9 cellular contexts compared by ENCODE assay signal in the genomic region with DNA sequence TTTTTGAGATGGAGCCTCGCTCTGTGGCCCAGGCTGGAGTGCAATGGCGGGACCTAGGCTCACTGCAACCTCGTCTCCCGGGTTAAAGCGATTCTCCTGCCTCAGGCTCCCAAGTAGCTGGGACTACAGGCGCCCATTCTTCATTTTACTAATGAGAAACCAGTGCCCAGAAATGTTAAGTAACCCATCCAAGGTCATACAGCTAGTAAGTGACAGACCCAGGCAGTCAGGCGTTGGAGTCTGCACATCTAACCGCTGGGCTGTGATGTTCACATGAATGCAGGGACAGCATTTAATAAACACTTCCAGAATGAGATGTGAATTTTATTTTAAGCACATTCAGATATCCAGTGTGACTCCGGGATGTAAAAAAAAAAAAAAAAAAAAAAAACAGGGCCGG. TPM values are rescaled to one million over a fixed set of nuclear protein-coding genes. Genes with fewer than 3 reads are reported as not detected.
A peak's percentile ranks its signal among the peaks of the same experiment; 100 is the strongest.
DNase-seq lines count a peak whose midpoint lies in the region; TF ChIP-seq lines count a peak whose summit lies in the region.
"Had no signal": no experiment of that assay in that cellular context is flagged by ENCODE, and none has a peak within 500 bp of the region (broad histone marks: within the 10 kb centered on the region; RNA-seq: fewer than 3 reads in every experiment).

No MANE protein-coding gene starts in this region.

- H3K4me3 ChIP-seq in Caco-2 (ENCODE audit: low read depth, low read length), result peak overlapping the region; percentile 86
- peak overlapping the region; percentile 94 for H3K4me3 ChIP-seq in LNCaP clone FGC (ENCODE audit: low read depth, low read length)
- H3K4me3 ChIP-seq in colonic mucosa, result peak overlapping the region; percentile 69
- H3K4me3 ChIP-seq in neuron (ENCODE audit: low read length), result no peak overlapping the region

- POLR2A ChIA-PET in Caco-2 (lab: Charles Lee), result no interaction called here

- H2AFZ ChIP-seq in neuron (ENCODE audit: low read depth, low read length), result peak overlapping the region; percentile 64

- H3K9ac ChIP-seq in colonic mucosa (ENCODE audit: low read depth in 2 of 2, low read length in 2 of 2), result no peak overlapping the region

- H3K4me1 ChIP-seq in Caco-2 (peaks cover 9% of the 10 kb centered on the region), colonic mucosa (peaks cover 15% of the 10 kb centered on the region), neuron (ENCODE audit: insufficient read depth, low read length) (peaks cover 16% of the 10 kb centered on the region)

- no peaks in the 10 kb centered on the region for H3K9me3 Mint-ChIP-seq in Caco-2 (ENCODE audit: unreplicated experiment)

- H3K4me3 Mint-ChIP-seq in Caco-2 (ENCODE audit: unreplicated experiment), result peak overlapping the region; percentile 95

- peak overlapping the region; percentile 85 for H3K27ac ChIP-seq in colonic mucosa

- BruUV-seq in Caco-2 (replicated peaks; lab: Mats Ljungman, UMichigan), result no TSS peak

- H3K27me3 ChIP-seq in Caco-2 (replicated peaks; ENCODE audit: control insufficient read depth, insufficient read depth, low read length), result no peaks in the 10 kb centered on the region
- no peaks in the 10 kb centered on the region for H3K27me3 ChIP-seq in colonic mucosa
- no peaks in the 10 kb centered on the region for H3K27me3 ChIP-seq in neuron (ENCODE audit: insufficient read depth, low read length)

- H3K27ac Mint-ChIP-seq in Caco-2 (ENCODE audit: unreplicated experiment), result no peak overlapping the region

- DNase-seq in Caco-2 (no peak), LNCaP clone FGC (ENCODE audit: low read depth) (no peak), colonic mucosa (no peak), NCI-H128 (lab: John Stamatoyannopoulos, UW; ENCODE audit: unreplicated experiment) (no peak), SIG-M5 treated with dmso at 0.1 percent for 504 hours (lab: John Stamatoyannopoulos, UW; ENCODE audit: unreplicated experiment) (no peak), midbrain (lab: John Stamatoyannopoulos, UW) (no peak), putamen (ENCODE audit: low spot score) (no peak)
- DNase-seq: stimulated activated CD4-positive, alpha-beta T cell treated with anti-CD3 and anti-CD28 coated beads, Interleukin-2, amount 100 ng/mL, for 24 hours had no signal

- peaks cover 13% of the 10 kb centered on the region for H3K4me1 Mint-ChIP-seq in Caco-2 (ENCODE audit: low read depth, unreplicated experiment)

- H3K36me3 ChIP-seq in Caco-2 (ENCODE audit: control insufficient read depth, insufficient read depth, low read length), result no peaks in the 10 kb centered on the region
- H3K36me3 ChIP-seq in colonic mucosa, result no peaks in the 10 kb centered on the region
- peaks cover 4% of the 10 kb centered on the region for H3K36me3 ChIP-seq in neuron (ENCODE audit: insufficient read depth, low read length)

- no peaks in the 10 kb centered on the region for H3K27me3 Mint-ChIP-seq in Caco-2 (ENCODE audit: insufficient read depth, unreplicated experiment)

- TF ChIP-seq CTCF in Caco-2 (IDR thresholded peaks at IDR 0.05; ENCODE audit: insufficient read depth in 1 of 2, low read depth in 1 of 2, low read length in 1 of 2, severe bottlenecking in 1 of 2, unreplicated experiment in 1 of 2), result no peak
- TF ChIP-seq CTCF in LNCaP clone FGC (IDR thresholded peaks at IDR 0.05; ENCODE audit: control insufficient read depth, extremely low read depth, insufficient read depth), result no peak
- no peak for TF ChIP-seq CTCF in colonic mucosa (IDR thresholded peaks at IDR 0.05)

- peaks cover 16% of the 10 kb centered on the region for H3K36me3 Mint-ChIP-seq in Caco-2 (ENCODE audit: insufficient read depth, unreplicated experiment)

- no peaks in the 10 kb centered on the region for H3K9me3 ChIP-seq in Caco-2
- H3K9me3 ChIP-seq in colonic mucosa, result no peaks in the 10 kb centered on the region
- H3K9me3 ChIP-seq in neuron (ENCODE audit: low read length), result peaks cover 2% of the 10 kb centered on the region

- CTCF ChIA-PET in Caco-2 (lab: Charles Lee), result interaction anchor here (2.1 kb wide), 1 partner anchor 65 kb away, joined by 10 read pairs; a partner anchor contains a TSS

- intact Hi-C loops in Caco-2 (cut with micrococcal nuclease; ENCODE audit: unreplicated experiment), result no loop called here
- intact Hi-C loops in colonic mucosa (cut with DNase I), result no loop called here

RNA-seq across cellular contexts. Expression of a gene that starts 1.3 kb away (rescaled TPM):
- total RNA-seq in Caco-2 (2022) (42.9 and 43.4 TPM in 2 replicates), colonic mucosa (10 to 100 TPM; 53.8 to 56.3 TPM)
